25 cellular contexts compared by ENCODE assay signal in genomic region chr12:18457362-18457761, GRCh38.
"Had no signal": no experiment of that assay in that cellular context is flagged by ENCODE, and none has a peak within 500 bp of the region (broad histone marks: within the 10 kb centered on the region; RNA-seq: fewer than 3 reads in every experiment).

No MANE protein-coding gene starts in this region.

- DNase-seq: cerebellar nuclear complex; cortex of kidney; effector memory CD8-positive, alpha-beta T cell; erythroblast; esophagus squamous epithelium; foreskin melanocyte; glutamatergic neuron; heart right ventricle; hippocampal formation; left cardiac atrium; left lung; lower lobe of right lung; naive thymus-derived CD8-positive, alpha-beta T cell; nephron progenitor cell; nucleus accumbens; ovary; posterior cingulate gyrus; psoas muscle; spleen; stimulated activated CD4-positive, alpha-beta T cell treated with anti-CD3 and anti-CD28 coated beads, Interleukin-4, amount 100 ng/mL, for 4 hours; transverse colon; upper lobe of right lung; uterus had no signal

- H3K27ac ChIP-seq: esophagus squamous epithelium, heart right ventricle, left lung, lower lobe of right lung, ovary, psoas muscle, skin epidermis, spleen, suprapubic skin, transverse colon, upper lobe of right lung, uterus had no signal

- H3K4me3 ChIP-seq: esophagus squamous epithelium, heart right ventricle, left lung, lower lobe of right lung, ovary, psoas muscle, skin epidermis, spleen, suprapubic skin, transverse colon, upper lobe of right lung, uterus had no signal

- H3K9me3 ChIP-seq: esophagus squamous epithelium, left lung, lower lobe of right lung, ovary, psoas muscle, suprapubic skin, transverse colon, upper lobe of right lung, uterus had no signal

- H3K36me3 ChIP-seq: esophagus squamous epithelium, heart right ventricle, left lung, lower lobe of right lung, ovary, spleen, suprapubic skin, transverse colon, upper lobe of right lung, uterus had no signal

- H3K27me3 ChIP-seq: esophagus squamous epithelium, heart right ventricle, left lung, ovary, spleen, suprapubic skin, transverse colon, upper lobe of right lung, uterus had no signal

- H3K4me1 ChIP-seq: left lung, lower lobe of right lung, psoas muscle, spleen, transverse colon, upper lobe of right lung, uterus had no signal
